ENCODE assay signal across 8 cellular contexts in genomic region chrX:154486396-154487207, GRCh38. TPM values are rescaled to one million over a fixed set of nuclear protein-coding genes. Genes with fewer than 3 reads are reported as not detected.
DNase-seq lines count a peak whose midpoint lies in the region; ATAC-seq and TF ChIP-seq lines count a peak whose summit lies in the region.

Gene UBL4A, minus strand, starts transcription at chrX:154486615. Its CDS starts 31 bp downstream, at chrX:154486584.

- H3K4me3 ChIP-seq in PC-9 (peak within 1 kb of the TSS; percentile 69), fibroblast of pulmonary artery (replicated peaks; ENCODE audit: low read depth, low read length) (peak within 1 kb of the TSS; percentile 57), tibial artery (peak within 1 kb of the TSS; percentile 76 to 84)

- H3K27me3 ChIP-seq in PC-9 (ENCODE audit: insufficient read depth, low read depth) (no peaks in the 10 kb centered on the region), tibial artery (no peaks in the 10 kb centered on the region)

- intact Hi-C loops in PC-9 (cut with micrococcal nuclease; ENCODE audit: unreplicated experiment) (loop anchor here (5.0 kb wide), 1 partner anchor 89 kb away; the partner anchor contains the start of gene RPL10), tibial artery (cut with DNase I; ENCODE audit: low total_unique reads) (no loop called here)
- intact Hi-C loops in activated T-helper 2 cell treated with anti-CD3 and anti-CD28 coated beads, Interferon-gamma antibody, Interleukin-2, Interleukin-4, amounts not matched to agents 10 μg/mL and 5 μg/mL and 100 μg/mL, durations not matched to agents 14 hours and 24 hours and 36 hours (cut with micrococcal nuclease): loop anchor here (5.0 kb wide), 1 partner anchor 46 kb away; no protein-coding TSS in a partner anchor

- peak within 1 kb of the TSS; percentile 88 for H3K4me2 ChIP-seq in PC-9

- no peaks in the 10 kb centered on the region for H3K9me2 ChIP-seq in PC-9 (ENCODE audit: insufficient read depth)

- H3K79me2 ChIP-seq in PC-9 (ENCODE audit: low read depth): peaks cover 14% of the 10 kb centered on the region

- no peaks in the 10 kb centered on the region for H4K20me1 ChIP-seq in PC-9 (ENCODE audit: insufficient read depth)

- peak within 1 kb of the TSS; percentile 77 for H3K4me3 Mint-ChIP-seq in activated T-helper 2 cell treated with anti-CD3 and anti-CD28 coated beads, Interferon-gamma antibody, Interleukin-2, Interleukin-4, amounts not matched to agents 10 μg/mL and 5 μg/mL and 100 μg/mL, durations not matched to agents 14 hours and 24 hours and 36 hours (ENCODE audit: low read depth)
- H3K4me3 Mint-ChIP-seq in nephron: peak within 1 kb of the TSS; percentile 78 to 84 (median 83)

- POLR2A ChIA-PET in PC-9 (lab: Charles Lee; ENCODE audit: unreplicated experiment): interaction anchor here (0.7 to 1.0 kb wide), 2 partner anchors 116 to 540 kb away, joined by 12 to 20 read pairs; no protein-coding TSS in a partner anchor

- peaks cover 16% of the 10 kb centered on the region for H3K4me1 Mint-ChIP-seq in activated T-helper 2 cell treated with anti-CD3 and anti-CD28 coated beads, Interferon-gamma antibody, Interleukin-2, Interleukin-4, amounts not matched to agents 10 μg/mL and 5 μg/mL and 100 μg/mL, durations not matched to agents 14 hours and 24 hours and 36 hours (ENCODE audit: low read depth)
- peaks cover 11% of the 10 kb centered on the region for H3K4me1 Mint-ChIP-seq in nephron

- no TSS peak for BruUV-seq in PC-9 (replicated peaks; lab: Mats Ljungman, UMichigan)

- H3K27me3 Mint-ChIP-seq in activated T-helper 2 cell treated with anti-CD3 and anti-CD28 coated beads, Interferon-gamma antibody, Interleukin-2, Interleukin-4, amounts not matched to agents 10 μg/mL and 5 μg/mL and 100 μg/mL, durations not matched to agents 14 hours and 24 hours and 36 hours (ENCODE audit: low read depth): no peaks in the 10 kb centered on the region
- H3K27me3 Mint-ChIP-seq in nephron (ENCODE audit: low read depth): peaks cover 3% of the 10 kb centered on the region

- DNase-seq in D341Med (ENCODE audit: low spot score) (peak; percentile 85), PC-9 (peak; percentile 50 to 93), fibroblast of pulmonary artery (ENCODE audit: low read depth) (peak; percentile 65), tibial artery (peak; percentile 49 to 83)
- peak; percentile 41 for DNase-seq in activated T-helper 2 cell treated with anti-CD3 and anti-CD28 coated beads, Interferon-gamma antibody, Interleukin-2, Interleukin-4, amounts not matched to agents 10 μg/mL and 5 μg/mL and 100 μg/mL, durations not matched to agents 14 hours and 24 hours and 36 hours (ENCODE audit: low spot score)

- H3K9me3 ChIP-seq in PC-9 (ENCODE audit: insufficient read depth, low read depth) (no peaks in the 10 kb centered on the region), tibial artery (no peaks in the 10 kb centered on the region)

- H2AFZ ChIP-seq in PC-9: peak within 1 kb of the TSS; percentile 69; the same call in 1 of the 2 replicates

- H3K36me3 Mint-ChIP-seq in activated T-helper 2 cell treated with anti-CD3 and anti-CD28 coated beads, Interferon-gamma antibody, Interleukin-2, Interleukin-4, amounts not matched to agents 10 μg/mL and 5 μg/mL and 100 μg/mL, durations not matched to agents 14 hours and 24 hours and 36 hours (ENCODE audit: low read depth): peaks cover 31% of the 10 kb centered on the region
- H3K36me3 Mint-ChIP-seq in nephron (ENCODE audit: low read depth): peaks cover 21% of the 10 kb centered on the region

- peaks cover 9% of the 10 kb centered on the region; the same call in 1 of the 2 replicates for H3F3A ChIP-seq in PC-9 (ENCODE audit: insufficient read depth, low read depth)

- ATAC-seq in HG02798 (IDR thresholded peaks at IDR 0.05; ENCODE audit: poor library complexity, unreplicated experiment) (peak; percentile 45), GM18870 (IDR thresholded peaks at IDR 0.05; ENCODE audit: unreplicated experiment) (no peak)

- H3K27ac ChIP-seq in PC-9 (peak within 1 kb of the TSS; percentile 9; the same call in 1 of the 2 replicates), tibial artery (peak within 1 kb of the TSS; percentile 76 to 86)

- TF ChIP-seq CTCF in PC-9 (conservative IDR thresholded peaks at IDR 0.05) (no peak), fibroblast of pulmonary artery (IDR thresholded peaks at IDR 0.05; ENCODE audit: low read length, missing control alignments) (no peak), nephron (IDR thresholded peaks at IDR 0.05; ENCODE audit: unreplicated experiment in 3 of 3) (no peak), tibial artery (IDR thresholded peaks at IDR 0.05) (no peak)

- no peaks in the 10 kb centered on the region for H3K9me3 Mint-ChIP-seq in activated T-helper 2 cell treated with anti-CD3 and anti-CD28 coated beads, Interferon-gamma antibody, Interleukin-2, Interleukin-4, amounts not matched to agents 10 μg/mL and 5 μg/mL and 100 μg/mL, durations not matched to agents 14 hours and 24 hours and 36 hours
- peaks cover 16% of the 10 kb centered on the region for H3K9me3 Mint-ChIP-seq in nephron

- H3K4me1 ChIP-seq in PC-9 (replicated peaks; ENCODE audit: insufficient read depth) (peaks cover 30% of the 10 kb centered on the region), tibial artery (peaks cover 0 to 39% (median 21%) of the 10 kb centered on the region in 4 donors)

- CTCF ChIA-PET in PC-9 (lab: Charles Lee): interaction anchor here (0.6 kb wide), 1 partner anchor 21 kb away, joined by 4 read pairs; no protein-coding TSS in a partner anchor

- H3K36me3 ChIP-seq in PC-9 (ENCODE audit: low read depth): no peaks in the 10 kb centered on the region
- H3K36me3 ChIP-seq in tibial artery: peaks cover 0 to 19% (median 6%) of the 10 kb centered on the region in 3 donors

- peak within 1 kb of the TSS; percentile 60 for H3K27ac Mint-ChIP-seq in activated T-helper 2 cell treated with anti-CD3 and anti-CD28 coated beads, Interferon-gamma antibody, Interleukin-2, Interleukin-4, amounts not matched to agents 10 μg/mL and 5 μg/mL and 100 μg/mL, durations not matched to agents 14 hours and 24 hours and 36 hours
- peak within 1 kb of the TSS; percentile 56 to 78 (median 69) for H3K27ac Mint-ChIP-seq in nephron

RNA-seq across cellular contexts. Expression of gene UBL4A, which starts in this region (rescaled TPM):
- total RNA-seq in PC-9 (2021): 80.7 and 81.6 TPM in 2 replicates
- 55.5 and 56.1 TPM in 2 replicates for total RNA-seq in activated T-helper 2 cell treated with anti-CD3 and anti-CD28 coated beads, Interferon-gamma antibody, Interleukin-2, Interleukin-4, amounts not matched to agents 10 μg/mL and 5 μg/mL and 100 μg/mL, durations not matched to agents 14 hours and 24 hours and 36 hours
